14 cellular contexts compared by ENCODE assay signal in genomic region chr6:76633259-76633658, GRCh38.
DNase-seq lines count a peak whose midpoint lies in the region; ATAC-seq and TF ChIP-seq lines count a peak whose summit lies in the region.
"Had no signal": no experiment of that assay in that cellular context is flagged by ENCODE, and none has a peak within 500 bp of the region (broad histone marks: within the 10 kb centered on the region; RNA-seq: fewer than 3 reads in every experiment).

No MANE protein-coding gene starts in this region.

- H3K4me3 ChIP-seq in NB4 (ENCODE audit: low read depth, low read length) (no peak overlapping the region), WERI-Rb-1 (ENCODE audit: low read depth, low read length) (no peak overlapping the region), MM.1S (ENCODE audit: low read length) (no peak overlapping the region), colonic mucosa (no peak overlapping the region)
- H3K4me3 ChIP-seq: adrenal gland, lower lobe of right lung had no signal

- no peak overlapping the region for H3K4me3 Mint-ChIP-seq in activated CD4-positive, alpha-beta T cell treated with anti-CD3 and anti-CD28 coated beads, Interleukin-2, amount 10 ng/mL, durations not matched to agents 24 days and 14 days
- H3K4me3 Mint-ChIP-seq: activated CD8-positive, alpha-beta T cell treated with anti-CD3 and anti-CD28 coated beads for 36 hours; activated T-helper 1 cell treated with anti-CD3 and anti-CD28 coated beads, Interleukin-12 subunit alpha, Interleukin-12 subunit beta, Interleukin-2, Interleukin-4 antibody, amounts not matched to agents 30 ng/mL and 10 ng/mL and 1 ng/mL, durations not matched to agents 14 hours and 24 hours and 36 hours; natural killer cell treated with Interleukin-12 subunit alpha and Interleukin-12 subunit beta and Interleukin-15 and Interleukin-18, amount 100 ng/mL, for 72 hours had no signal

- peak; percentile 17 for TF ChIP-seq CTCF in NB4 (IDR thresholded peaks at IDR 0.05; ENCODE audit: low read depth, low read length)
- peak; percentile 48 for TF ChIP-seq CTCF in WERI-Rb-1 (IDR thresholded peaks at IDR 0.05; ENCODE audit: low read depth, low read length)
- TF ChIP-seq CTCF in MM.1S (IDR thresholded peaks at IDR 0.05; ENCODE audit: low read length) = no peak
- TF ChIP-seq CTCF in colonic mucosa (IDR thresholded peaks at IDR 0.05) = no peak

- H3K9me3 ChIP-seq in WERI-Rb-1 (ENCODE audit: severe bottlenecking) (peaks cover 2% of the 10 kb centered on the region), MM.1S (replicated peaks; ENCODE audit: insufficient read depth, low read length) (no peaks in the 10 kb centered on the region), colonic mucosa (no peaks in the 10 kb centered on the region)
- H3K9me3 ChIP-seq: adrenal gland, lower lobe of right lung had no signal

- H3K79me2 ChIP-seq in MM.1S (ENCODE audit: low read length) = no peaks in the 10 kb centered on the region

- H3K9me2 ChIP-seq in MM.1S (replicated peaks; ENCODE audit: insufficient read depth, low read length) = no peaks in the 10 kb centered on the region

- no peaks in the 10 kb centered on the region for H3K27me3 ChIP-seq in WERI-Rb-1 (ENCODE audit: insufficient read depth, low read depth, severe bottlenecking)
- H3K27me3 ChIP-seq in MM.1S (replicated peaks; ENCODE audit: insufficient read depth, low read length) = no peaks in the 10 kb centered on the region
- no peaks in the 10 kb centered on the region for H3K27me3 ChIP-seq in colonic mucosa
- H3K27me3 ChIP-seq: adrenal gland had no signal

- no peak for TF ChIP-seq POLR2A in NB4 (IDR thresholded peaks at IDR 0.05; ENCODE audit: extremely low read depth, insufficient read length)

- H3K4me1 Mint-ChIP-seq in activated CD4-positive, alpha-beta T cell treated with anti-CD3 and anti-CD28 coated beads, Interleukin-2, amount 10 ng/mL, durations not matched to agents 24 days and 14 days = no peaks in the 10 kb centered on the region

- DNase-seq in activated CD4-positive, alpha-beta T cell treated with anti-CD3 and anti-CD28 coated beads, Interleukin-2, amount 10 ng/mL, durations not matched to agents 24 days and 14 days = peak; percentile 43
- DNase-seq in activated CD4-positive, alpha-beta T cell treated with anti-CD3 and anti-CD28 coated beads for 4 hours = no peak
- DNase-seq in NB4 (ENCODE audit: low read depth) (peak; percentile 9), WERI-Rb-1 (peak; percentile 52), sciatic nerve (ENCODE audit: low spot score) (no peak), MM.1S (no peak), colonic mucosa (no peak)
- DNase-seq: activated CD8-positive, alpha-beta T cell treated with anti-CD3 and anti-CD28 coated beads for 36 hours; adrenal gland; lower lobe of right lung; NCI-H2029 treated with DMSO at 0.1 percent for 48 hours had no signal

- H2AFZ ChIP-seq in MM.1S (ENCODE audit: low read length) = no peak overlapping the region

- intact Hi-C loops in activated CD4-positive, alpha-beta T cell treated with anti-CD3 and anti-CD28 coated beads, Interleukin-2, amount 10 ng/mL, durations not matched to agents 24 days and 14 days (cut with micrococcal nuclease) = no loop called here
- intact Hi-C loops in sciatic nerve (cut with DNase I) (no loop called here), colonic mucosa (cut with DNase I) (no loop called here)

- no peaks in the 10 kb centered on the region for H3F3A ChIP-seq in MM.1S (ENCODE audit: insufficient read depth, low read length)

- H3K9ac ChIP-seq in MM.1S (ENCODE audit: low read length) (no peak overlapping the region), colonic mucosa (ENCODE audit: low read depth in 2 of 2, low read length in 2 of 2) (no peak overlapping the region)

- H3K4me2 ChIP-seq in MM.1S (ENCODE audit: low read depth, low read length) = no peak overlapping the region

- H3K36me3 ChIP-seq in WERI-Rb-1 (no peaks in the 10 kb centered on the region), MM.1S (replicated peaks; ENCODE audit: insufficient read depth, low read length) (no peaks in the 10 kb centered on the region), colonic mucosa (no peaks in the 10 kb centered on the region)
- H3K36me3 ChIP-seq: adrenal gland, lower lobe of right lung had no signal

- H3K36me3 Mint-ChIP-seq in activated CD4-positive, alpha-beta T cell treated with anti-CD3 and anti-CD28 coated beads, Interleukin-2, amount 10 ng/mL, durations not matched to agents 24 days and 14 days (ENCODE audit: low read depth) = no peaks in the 10 kb centered on the region
- H3K36me3 Mint-ChIP-seq: natural killer cell treated with Interleukin-12 subunit alpha and Interleukin-12 subunit beta and Interleukin-15 and Interleukin-18, amount 100 ng/mL, for 72 hours had no signal

- no peaks in the 10 kb centered on the region for H3K27me3 Mint-ChIP-seq in activated CD4-positive, alpha-beta T cell treated with anti-CD3 and anti-CD28 coated beads, Interleukin-2, amount 10 ng/mL, durations not matched to agents 24 days and 14 days
- H3K27me3 Mint-ChIP-seq: activated CD8-positive, alpha-beta T cell treated with anti-CD3 and anti-CD28 coated beads for 36 hours; natural killer cell treated with Interleukin-12 subunit alpha and Interleukin-12 subunit beta and Interleukin-15 and Interleukin-18, amount 100 ng/mL, for 72 hours had no signal

- no peaks in the 10 kb centered on the region for H3K4me1 ChIP-seq in MM.1S (ENCODE audit: low read length)
- no peaks in the 10 kb centered on the region for H3K4me1 ChIP-seq in colonic mucosa
- H3K4me1 ChIP-seq: adrenal gland, lower lobe of right lung had no signal

- H4K20me1 ChIP-seq in MM.1S (ENCODE audit: insufficient read depth, low read length) = no peaks in the 10 kb centered on the region

- peaks cover 4% of the 10 kb centered on the region for H3K9me3 Mint-ChIP-seq in activated CD4-positive, alpha-beta T cell treated with anti-CD3 and anti-CD28 coated beads, Interleukin-2, amount 10 ng/mL, durations not matched to agents 24 days and 14 days
- H3K9me3 Mint-ChIP-seq: activated T-helper 1 cell treated with anti-CD3 and anti-CD28 coated beads, Interleukin-12 subunit alpha, Interleukin-12 subunit beta, Interleukin-2, Interleukin-4 antibody, amounts not matched to agents 30 ng/mL and 10 ng/mL and 1 ng/mL, durations not matched to agents 14 hours and 24 hours and 36 hours had no signal

- ATAC-seq in sciatic nerve (peak; percentile 39), HG03565 (IDR thresholded peaks at IDR 0.05; ENCODE audit: unreplicated experiment) (no peak)
- ATAC-seq: activated CD8-positive, alpha-beta T cell treated with anti-CD3 and anti-CD28 coated beads for 36 hours; lower lobe of right lung; natural killer cell treated with Interleukin-12 subunit alpha and Interleukin-12 subunit beta and Interleukin-15 and Interleukin-18, amount 100 ng/mL, for 72 hours had no signal

- H3K27ac ChIP-seq in WERI-Rb-1 = no peak overlapping the region
- H3K27ac ChIP-seq in MM.1S (ENCODE audit: low read length) = no peak overlapping the region
- H3K27ac ChIP-seq in colonic mucosa = no peak overlapping the region
- H3K27ac ChIP-seq: adrenal gland, lower lobe of right lung had no signal

- H3K27ac Mint-ChIP-seq in activated CD4-positive, alpha-beta T cell treated with anti-CD3 and anti-CD28 coated beads, Interleukin-2, amount 10 ng/mL, durations not matched to agents 24 days and 14 days = no peak overlapping the region
- H3K27ac Mint-ChIP-seq: activated CD8-positive, alpha-beta T cell treated with anti-CD3 and anti-CD28 coated beads for 36 hours; activated T-helper 1 cell treated with anti-CD3 and anti-CD28 coated beads, Interleukin-12 subunit alpha, Interleukin-12 subunit beta, Interleukin-2, Interleukin-4 antibody, amounts not matched to agents 30 ng/mL and 10 ng/mL and 1 ng/mL, durations not matched to agents 14 hours and 24 hours and 36 hours; natural killer cell treated with Interleukin-12 subunit alpha and Interleukin-12 subunit beta and Interleukin-15 and Interleukin-18, amount 100 ng/mL, for 72 hours had no signal

Comparison
In these comparisons a context has a peak if more than half of its experiments do, and no peak if none do; other contexts are left out.
1. DNase-seq: peak in activated CD4-positive, alpha-beta T cell treated with anti-CD3 and anti-CD28 coated beads, Interleukin-2, amount 10 ng/mL, durations not matched to agents 24 days and 14 days (single experiment), NB4 (single experiment) and WERI-Rb-1 (single experiment); none in activated CD4-positive, alpha-beta T cell treated with anti-CD3 and anti-CD28 coated beads for 4 hours (0 of 2), sciatic nerve (single experiment), MM.1S (single experiment) and colonic mucosa (single experiment).
2. CTCF ChIP-seq: peak in NB4 (single experiment) and WERI-Rb-1 (single experiment); none in MM.1S (single experiment) and colonic mucosa (single experiment).